Comparison of ENCODE assay signal across 1 cellular context in the genomic region with DNA sequence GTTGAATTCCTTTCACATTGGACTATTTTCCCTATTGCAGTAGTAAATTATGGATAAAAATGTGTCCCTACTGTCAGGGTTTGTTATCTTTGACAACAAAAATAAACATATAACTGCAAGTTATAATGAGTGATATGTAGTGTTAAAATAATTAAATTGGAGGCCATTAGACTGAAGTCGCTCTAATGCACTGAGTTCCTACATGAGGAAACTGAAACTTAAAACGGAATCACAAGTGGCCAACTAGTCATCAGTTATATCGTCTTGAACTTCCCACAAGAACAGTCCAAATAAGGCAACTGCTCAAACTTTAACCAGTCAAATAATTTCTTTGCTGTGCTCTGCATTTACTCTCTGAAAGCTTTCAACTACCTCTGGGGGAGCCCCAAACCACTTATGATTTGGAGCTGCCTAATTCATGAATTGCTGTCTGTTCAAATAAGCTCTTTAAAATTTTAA.
TF ChIP-seq lines count a peak whose summit lies in the region.

No MANE protein-coding gene starts in this region.

TF ChIP-seq in SK-N-SH treated with all-trans-retinoic acid at 6 μM for 48 hours, 23 proteins besides CTCF, POLR2A, EP300 and RAD21 (continued from another document):
- TF ChIP-seq GLIS3 (CRISPR knock-in tag; IDR thresholded peaks at IDR 0.05) (no peak), ARNTL (CRISPR knock-in tag; IDR thresholded peaks at IDR 0.05; ENCODE audit: borderline replicate concordance, low read depth) (no peak), ZNF565 (CRISPR knock-in tag; conservative IDR thresholded peaks at IDR 0.05; ENCODE audit: low read depth) (no peak), BACH2 (CRISPR knock-in tag; IDR thresholded peaks at IDR 0.05; ENCODE audit: borderline replicate concordance) (no peak)
